In genomic region chr6:156676721-156677120, GRCh38 we compare ENCODE assay signal across 34 cellular contexts.
"Had no signal": no experiment of that assay in that cellular context is flagged by ENCODE, and none has a peak within 500 bp of the region (broad histone marks: within the 10 kb centered on the region; RNA-seq: fewer than 3 reads in every experiment).

No MANE protein-coding gene starts in this region.

- H3K4me3 ChIP-seq: adrenal gland, ascending aorta, body of pancreas, breast epithelium, cardiac muscle cell had no signal

- DNase-seq: activated effector memory CD4-positive, alpha-beta T cell treated with anti-CD3 and anti-CD28 coated beads, Interleukin-2, amount 50 U/mL, for 16 hours; activated effector memory CD4-positive, alpha-beta T cell treated with Interleukin-2 at 50 U/mL for 16 hours; activated gamma-delta T cell; activated gamma-delta T cell treated with Interleukin-2 at 50 U/mL for 16 hours; activated naive CD4-positive, alpha-beta T cell; activated naive CD4-positive, alpha-beta T cell treated with anti-CD3 and anti-CD28 coated beads for 36 hours; activated naive CD4-positive, alpha-beta T cell treated with anti-CD3 and anti-CD28 coated beads, Interleukin-2, amount 10 ng/mL, durations not matched to agents 7 days and 5 days; activated naive CD4-positive, alpha-beta T cell treated with anti-CD3 and anti-CD28 coated beads, Interleukin-2, amount 50 U/mL, for 16 hours; activated naive CD4-positive, alpha-beta T cell treated with Interleukin-2 at 50 U/mL for 16 hours; activated naive CD8-positive, alpha-beta T cell treated with anti-CD3 and anti-CD28 coated beads for 36 hours; activated naive CD8-positive, alpha-beta T cell treated with anti-CD3 and anti-CD28 coated beads, Interleukin-2, amount 10 ng/mL, durations not matched to agents 7 days and 5 days; activated naive CD8-positive, alpha-beta T cell treated with anti-CD3 and anti-CD28 coated beads, Interleukin-2, amount 50 U/mL, for 24 hours; activated T-cell treated with anti-CD3 and anti-CD28 coated beads, Interleukin-2, amount 50 U/mL, for 1 hour; activated T-cell treated with anti-CD3 and anti-CD28 coated beads, Interleukin-2, amount 50 U/mL, for 24 hours; activated T-cell treated with anti-CD3 and anti-CD28 coated beads, Interleukin-2, amount 50 U/mL, for 4 hours; activated T-cell treated with anti-CD3 and anti-CD28 coated beads, Interleukin-2, amount 50 U/mL, for 48 hours; activated T-cell treated with anti-CD3 and anti-CD28 coated beads, Interleukin-2, amount 50 U/mL, for 72 hours; adrenal gland; amniotic stem cell; amygdala; anterior cingulate cortex; aorta; body of pancreas; brain microvascular endothelial cell; caudate nucleus; central memory CD4-positive, alpha-beta T cell; cerebellar nuclear complex had no signal

- FAIRE-seq: astrocyte, bronchial epithelial cell had no signal

- H3K4me1 ChIP-seq: adrenal gland, ascending aorta, body of pancreas, breast epithelium had no signal

- H3K9me3 ChIP-seq: adrenal gland had no signal

- H3K27ac ChIP-seq: adrenal gland, ascending aorta, body of pancreas, brain microvascular endothelial cell, breast epithelium, cardiac muscle cell had no signal

- H3K36me3 ChIP-seq: adrenal gland, ascending aorta, brain microvascular endothelial cell, breast epithelium, cardiac muscle cell had no signal

- H3K27me3 ChIP-seq: adrenal gland, ascending aorta, body of pancreas, brain microvascular endothelial cell, breast epithelium, cardiac muscle cell had no signal

- ATAC-seq: activated naive CD4-positive, alpha-beta T cell treated with anti-CD3 and anti-CD28 coated beads, Interleukin-2, amount 50 U/mL, for 72 hours; activated naive CD8-positive, alpha-beta T cell treated with anti-CD3 and anti-CD28 coated beads, Interleukin-2, amount 50 U/mL, for 24 hours; activated T-cell treated with anti-CD3 and anti-CD28 coated beads, Interleukin-2, amount 50 U/mL, for 4 hours; activated T-cell treated with anti-CD3 and anti-CD28 coated beads, Interleukin-2, amount 50 U/mL, for 72 hours; activated T-helper 17 cell treated with anti-CD3 and anti-CD28 coated beads, Interleukin-2, amount 50 U/mL, for 72 hours; body of pancreas had no signal
